ENCODE assay signal across 10 cellular contexts in genomic region chr18:6561029-6561861, GRCh38.
DNase-seq lines count a peak whose midpoint lies in the region; ATAC-seq and TF ChIP-seq lines count a peak whose summit lies in the region.
"Had no signal": no experiment of that assay in that cellular context is flagged by ENCODE, and none has a peak within 500 bp of the region (broad histone marks: within the 10 kb centered on the region; RNA-seq: fewer than 3 reads in every experiment).

No MANE protein-coding gene starts in this region.

- no peaks in the 10 kb centered on the region for H3F3A ChIP-seq in PC-3 (ENCODE audit: low read length, unreplicated experiment)
- H3F3A ChIP-seq in MM.1S (ENCODE audit: insufficient read depth, low read length): no peaks in the 10 kb centered on the region

- H4K20me1 ChIP-seq in PC-3 (ENCODE audit: low read length): no peaks in the 10 kb centered on the region
- no peaks in the 10 kb centered on the region for H4K20me1 ChIP-seq in MM.1S (ENCODE audit: insufficient read depth, low read length)

- in situ Hi-C loops in GM13976 (cut with MboI; ENCODE audit: low sequenced_read_pairs, unreplicated experiment): no loop called here

- no peak for TF ChIP-seq CTCF in PC-3 (conservative IDR thresholded peaks at IDR 0.05; ENCODE audit: low read depth, low read length)
- no peak for TF ChIP-seq CTCF in fibroblast of villous mesenchyme (IDR thresholded peaks at IDR 0.05; ENCODE audit: insufficient read depth, low read depth, low read length)
- no peak for TF ChIP-seq CTCF in GM13976 (IDR thresholded peaks at IDR 0.05; ENCODE audit: borderline replicate concordance, control extremely low read depth, extremely low read depth, insufficient read depth, missing control alignments)
- no peak for TF ChIP-seq CTCF in MM.1S (IDR thresholded peaks at IDR 0.05; ENCODE audit: low read length)

- DNase-seq in GM04504 (ENCODE audit: low read depth): peak; percentile 32
- DNase-seq in PC-3: peak; percentile 70
- peak; percentile 91 for DNase-seq in fibroblast of villous mesenchyme (ENCODE audit: low read depth)
- DNase-seq in posterior vena cava (ENCODE audit: low spot score): peak; percentile 86
- no peak for DNase-seq in GM13976 (ENCODE audit: low spot score)
- DNase-seq in NOMO-1 (lab: John Stamatoyannopoulos, UW; ENCODE audit: unreplicated experiment in 2 of 2): no peak
- no peak for DNase-seq in MM.1S
- no peak for DNase-seq in NCI-H1436 (lab: John Stamatoyannopoulos, UW)
- DNase-seq: activated gamma-delta T cell had no signal

- H3K27me3 ChIP-seq in PC-3 (ENCODE audit: low read length) (no peaks in the 10 kb centered on the region), MM.1S (replicated peaks; ENCODE audit: insufficient read depth, low read length) (no peaks in the 10 kb centered on the region)

- H3K9me2 ChIP-seq in PC-3 (replicated peaks; ENCODE audit: low read length) (no peaks in the 10 kb centered on the region), MM.1S (replicated peaks; ENCODE audit: insufficient read depth, low read length) (no peaks in the 10 kb centered on the region)

- no peak overlapping the region for H2AFZ ChIP-seq in PC-3 (ENCODE audit: low read length)
- no peak overlapping the region for H2AFZ ChIP-seq in MM.1S (ENCODE audit: low read length)

- H3K4me2 ChIP-seq in PC-3 (ENCODE audit: low read length): no peak overlapping the region
- no peak overlapping the region for H3K4me2 ChIP-seq in MM.1S (ENCODE audit: low read depth, low read length)

- no TSS peak for BruUV-seq in PC-3 (replicated peaks; lab: Mats Ljungman, UMichigan)

- H3K36me3 ChIP-seq in PC-3 (ENCODE audit: low read depth, low read length) (no peaks in the 10 kb centered on the region), MM.1S (replicated peaks; ENCODE audit: insufficient read depth, low read length) (no peaks in the 10 kb centered on the region)

- no peaks in the 10 kb centered on the region for H3K79me2 ChIP-seq in PC-3 (ENCODE audit: low read length)
- no peaks in the 10 kb centered on the region for H3K79me2 ChIP-seq in MM.1S (ENCODE audit: low read length)

- H3K27ac ChIP-seq in PC-3 (ENCODE audit: low read length): no peak overlapping the region
- H3K27ac ChIP-seq in MM.1S (ENCODE audit: low read length): no peak overlapping the region
- H3K27ac ChIP-seq: VCaP had no signal

- H3K4me1 ChIP-seq in PC-3 (ENCODE audit: insufficient read depth, low read length): peaks cover 20% of the 10 kb centered on the region
- no peaks in the 10 kb centered on the region for H3K4me1 ChIP-seq in MM.1S (ENCODE audit: low read length)

- peak; percentile 79 for ATAC-seq in PC-3

- CTCF ChIA-PET in PC-3 (lab: Charles Lee): no interaction called here

- no peaks in the 10 kb centered on the region for H3K9me3 ChIP-seq in PC-3 (ENCODE audit: low read length)
- H3K9me3 ChIP-seq in MM.1S (replicated peaks; ENCODE audit: insufficient read depth, low read length): no peaks in the 10 kb centered on the region

- POLR2A ChIA-PET in PC-3 (lab: Charles Lee; ENCODE audit: unreplicated experiment): no interaction called here

- intact Hi-C loops in PC-3 (cut with micrococcal nuclease): no loop called here
- intact Hi-C loops in posterior vena cava (cut with DNase I): no loop called here

- H3K4me3 ChIP-seq in PC-3 (ENCODE audit: low read length) (no peak overlapping the region), fibroblast of villous mesenchyme (ENCODE audit: low read depth, low read length) (no peak overlapping the region), MM.1S (ENCODE audit: low read length) (no peak overlapping the region)

- H3K9ac ChIP-seq in PC-3 (ENCODE audit: low read length) (no peak overlapping the region), MM.1S (ENCODE audit: low read length) (no peak overlapping the region)

Comparison
In these comparisons a context has a peak if more than half of its experiments do, and no peak if none do; other contexts are left out.
1. DNase-seq: peak in GM04504 (single experiment), PC-3 (single experiment), fibroblast of villous mesenchyme (single experiment) and posterior vena cava (single experiment); none in GM13976 (single experiment), NOMO-1 (0 of 2), MM.1S (single experiment) and NCI-H1436 (single experiment).